In genomic region chr19:49125025-49125731, GRCh38 we compare ENCODE assay signal across 15 cellular contexts. TPM values are rescaled to one million over a fixed set of nuclear protein-coding genes. Genes with fewer than 3 reads are reported as not detected.
DNase-seq lines count a peak whose midpoint lies in the region; ATAC-seq and TF ChIP-seq lines count a peak whose summit lies in the region.
"Had no signal": no experiment of that assay in that cellular context is flagged by ENCODE, and none has a peak within 500 bp of the region (broad histone marks: within the 10 kb centered on the region; RNA-seq: fewer than 3 reads in every experiment).

No MANE protein-coding gene starts in this region.

- H3K4me1 Mint-ChIP-seq in activated T-cell treated with anti-CD3 and anti-CD28 coated beads, Interleukin-2, amount 50 U/mL, for 72 hours (ENCODE audit: low read depth): peaks cover 32% of the 10 kb centered on the region

- ATAC-seq in activated T-cell treated with anti-CD3 and anti-CD28 coated beads, Interleukin-2, amount 50 U/mL, for 72 hours (replicated peaks in 1 of 2): no peak
- ATAC-seq: natural killer cell treated with Interleukin-12 subunit alpha and Interleukin-12 subunit beta and Interleukin-15 and Interleukin-18, amount 100 ng/mL, for 72 hours; upper lobe of right lung had no signal

- H3K4me3 Mint-ChIP-seq in activated T-cell treated with anti-CD3 and anti-CD28 coated beads, Interleukin-2, amount 50 U/mL, for 72 hours: no peak overlapping the region
- H3K4me3 Mint-ChIP-seq: natural killer cell treated with Interleukin-12 subunit alpha and Interleukin-12 subunit beta and Interleukin-15 and Interleukin-18, amount 100 ng/mL, for 72 hours; T-helper 1 cell treated with Interleukin-12 subunit alpha and Interleukin-12 subunit beta and Interleukin-4 antibody, amounts not matched to agents 30 μg/mL and 1 μg/mL, for 36 hours had no signal

- peak overlapping the region; percentile 16; the same call in 1 of the 2 replicates for H3K4me3 ChIP-seq in iPS-18c (ENCODE audit: insufficient read depth, low read depth, low read length)
- H3K4me3 ChIP-seq: esophagus muscularis mucosa, spleen, upper lobe of right lung had no signal

- DNase-seq in NCI-H2227 treated with DMSO at 0.1 percent for 48 hours (lab: John Stamatoyannopoulos, UW): peak; percentile 51
- DNase-seq in activated T-cell treated with anti-CD3 and anti-CD28 coated beads, Interleukin-2, amount 50 U/mL, for 72 hours: no peak
- DNase-seq in putamen (ENCODE audit: low spot score): no peak
- DNase-seq in foreskin melanocyte: no peak
- DNase-seq: activated effector memory CD4-positive, alpha-beta T cell treated with anti-CD3 and anti-CD28 coated beads, Interleukin-2, amount 50 U/mL, for 16 hours; DMS79 treated with DMSO at 0.1 percent for 48 hours; NCI-H2029 treated with DMSO at 0.1 percent for 48 hours; spleen; upper lobe of right lung had no signal

- H3K9me3 ChIP-seq in iPS-18c (ENCODE audit: control insufficient read depth, insufficient read depth, low read length): no peaks in the 10 kb centered on the region
- H3K9me3 ChIP-seq: esophagus muscularis mucosa, spleen, upper lobe of right lung had no signal

- no peak for TF ChIP-seq CTCF in 22Rv1 (IDR thresholded peaks at IDR 0.05)

- no peaks in the 10 kb centered on the region for H3K9me3 Mint-ChIP-seq in activated T-cell treated with anti-CD3 and anti-CD28 coated beads, Interleukin-2, amount 50 U/mL, for 72 hours
- H3K9me3 Mint-ChIP-seq: natural killer cell treated with Interleukin-12 subunit alpha and Interleukin-12 subunit beta and Interleukin-15 and Interleukin-18, amount 100 ng/mL, for 72 hours; T-helper 1 cell treated with Interleukin-12 subunit alpha and Interleukin-12 subunit beta and Interleukin-4 antibody, amounts not matched to agents 30 μg/mL and 1 μg/mL, for 36 hours had no signal

- H3K27ac Mint-ChIP-seq in activated T-cell treated with anti-CD3 and anti-CD28 coated beads, Interleukin-2, amount 50 U/mL, for 72 hours: no peak overlapping the region
- H3K27ac Mint-ChIP-seq: IgD-negative memory B cell; natural killer cell treated with Interleukin-12 subunit alpha and Interleukin-12 subunit beta and Interleukin-15 and Interleukin-18, amount 100 ng/mL, for 72 hours; T-helper 1 cell treated with Interleukin-12 subunit alpha and Interleukin-12 subunit beta and Interleukin-4 antibody, amounts not matched to agents 30 μg/mL and 1 μg/mL, for 36 hours had no signal

- peaks cover 0 to 2% of the 10 kb centered on the region in 2 donors for H3K36me3 Mint-ChIP-seq in activated T-cell treated with anti-CD3 and anti-CD28 coated beads, Interleukin-2, amount 50 U/mL, for 72 hours (ENCODE audit: insufficient read depth in 2 of 2)
- H3K36me3 Mint-ChIP-seq: IgD-negative memory B cell; natural killer cell treated with Interleukin-12 subunit alpha and Interleukin-12 subunit beta and Interleukin-15 and Interleukin-18, amount 100 ng/mL, for 72 hours had no signal

- H3K27ac ChIP-seq in 22Rv1: peak overlapping the region; percentile 99
- H3K27ac ChIP-seq: esophagus muscularis mucosa, spleen, upper lobe of right lung had no signal

- peaks cover 11% of the 10 kb centered on the region for H3K27me3 Mint-ChIP-seq in activated T-cell treated with anti-CD3 and anti-CD28 coated beads, Interleukin-2, amount 50 U/mL, for 72 hours (ENCODE audit: low read depth)

RNA-seq across cellular contexts. Expression of gene PPFIA3, which starts 5.8 kb away (rescaled TPM):
- total RNA-seq in activated T-cell treated with anti-CD3 and anti-CD28 coated beads, Interleukin-2, amount 50 U/mL, for 72 hours: 1 to 10 TPM; 6.2 to 9.0 TPM

RNA-seq across cellular contexts. Expression of gene C19orf73, which starts 6.2 kb away (rescaled TPM):
- 1 to 10 TPM; 2.2 to 2.9 TPM for total RNA-seq in activated T-cell treated with anti-CD3 and anti-CD28 coated beads, Interleukin-2, amount 50 U/mL, for 72 hours

RNA-seq across cellular contexts. Expression of gene LIN7B, which starts 11.0 kb away (rescaled TPM):
- 1 to 10 TPM; 5.1 to 7.7 TPM for total RNA-seq in activated T-cell treated with anti-CD3 and anti-CD28 coated beads, Interleukin-2, amount 50 U/mL, for 72 hours

RNA-seq across cellular contexts. Expression of gene HRC, which starts 30.0 kb away (rescaled TPM):
- not detected for total RNA-seq in activated T-cell treated with anti-CD3 and anti-CD28 coated beads, Interleukin-2, amount 50 U/mL, for 72 hours
- total RNA-seq: natural killer cell treated with Interleukin-12 subunit alpha and Interleukin-12 subunit beta and Interleukin-15 and Interleukin-18, amount 100 ng/mL, for 72 hours had no signal

RNA-seq across cellular contexts. Expression of gene TRPM4, which starts 32.4 kb away (rescaled TPM):
- 1 to 10 TPM in 1 of 2 donors, under 1 TPM in 1; 0.96 to 1.5 TPM for total RNA-seq in activated T-cell treated with anti-CD3 and anti-CD28 coated beads, Interleukin-2, amount 50 U/mL, for 72 hours
- total RNA-seq: natural killer cell treated with Interleukin-12 subunit alpha and Interleukin-12 subunit beta and Interleukin-15 and Interleukin-18, amount 100 ng/mL, for 72 hours had no signal
